Comparison of ENCODE assay signal across 1 cellular context in genomic region chr1:21647431-21648373, GRCh38.
TF ChIP-seq lines count a peak whose summit lies in the region.

No MANE protein-coding gene starts in this region.

TF ChIP-seq in GM12878, 131 proteins besides CTCF, POLR2A, EP300 and RAD21 (continued from another document):
- TF ChIP-seq, protein P1, sequence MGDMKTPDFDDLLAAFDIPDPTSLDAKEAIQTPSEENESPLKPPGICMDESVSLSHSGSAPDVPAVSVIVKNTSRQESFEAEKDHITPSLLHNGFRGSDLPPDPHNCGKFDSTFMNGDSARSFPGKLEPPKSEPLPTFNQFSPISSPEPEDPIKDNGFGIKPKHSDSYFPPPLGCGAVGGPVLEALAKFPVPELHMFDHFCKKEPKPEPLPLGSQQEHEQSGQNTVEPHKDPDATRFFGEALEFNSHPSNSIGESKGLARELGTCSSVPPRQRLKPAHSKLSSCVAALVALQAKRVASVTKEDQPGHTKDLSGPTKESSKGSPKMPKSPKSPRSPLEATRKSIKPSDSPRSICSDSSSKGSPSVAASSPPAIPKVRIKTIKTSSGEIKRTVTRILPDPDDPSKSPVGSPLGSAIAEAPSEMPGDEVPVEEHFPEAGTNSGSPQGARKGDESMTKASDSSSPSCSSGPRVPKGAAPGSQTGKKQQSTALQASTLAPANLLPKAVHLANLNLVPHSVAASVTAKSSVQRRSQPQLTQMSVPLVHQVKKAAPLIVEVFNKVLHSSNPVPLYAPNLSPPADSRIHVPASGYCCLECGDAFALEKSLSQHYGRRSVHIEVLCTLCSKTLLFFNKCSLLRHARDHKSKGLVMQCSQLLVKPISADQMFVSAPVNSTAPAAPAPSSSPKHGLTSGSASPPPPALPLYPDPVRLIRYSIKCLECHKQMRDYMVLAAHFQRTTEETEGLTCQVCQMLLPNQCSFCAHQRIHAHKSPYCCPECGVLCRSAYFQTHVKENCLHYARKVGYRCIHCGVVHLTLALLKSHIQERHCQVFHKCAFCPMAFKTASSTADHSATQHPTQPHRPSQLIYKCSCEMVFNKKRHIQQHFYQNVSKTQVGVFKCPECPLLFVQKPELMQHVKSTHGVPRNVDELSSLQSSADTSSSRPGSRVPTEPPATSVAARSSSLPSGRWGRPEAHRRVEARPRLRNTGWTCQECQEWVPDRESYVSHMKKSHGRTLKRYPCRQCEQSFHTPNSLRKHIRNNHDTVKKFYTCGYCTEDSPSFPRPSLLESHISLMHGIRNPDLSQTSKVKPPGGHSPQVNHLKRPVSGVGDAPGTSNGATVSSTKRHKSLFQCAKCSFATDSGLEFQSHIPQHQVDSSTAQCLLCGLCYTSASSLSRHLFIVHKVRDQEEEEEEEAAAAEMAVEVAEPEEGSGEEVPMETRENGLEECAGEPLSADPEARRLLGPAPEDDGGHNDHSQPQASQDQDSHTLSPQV (IDR thresholded peaks at IDR 0.05) = no peak
- TF ChIP-seq IKZF2 (IDR thresholded peaks at IDR 0.05) (no peak), NRF1 (conservative IDR thresholded peaks at IDR 0.05; ENCODE audit: low read depth, low read length) (no peak), PKNOX1 (IDR thresholded peaks at IDR 0.05) (peak; percentile 83), REST (IDR thresholded peaks at IDR 0.05; ENCODE audit: low read depth, low read length) (peak; percentile 98), TCF7 (IDR thresholded peaks at IDR 0.05; ENCODE audit: borderline replicate concordance) (no peak), MXI1 (IDR thresholded peaks at IDR 0.05; ENCODE audit: low read depth, low read length) (0 out of 2 replicates have a peak, but pooled peaks have one; percentile 22), TCF12 (IDR thresholded peaks at IDR 0.05; ENCODE audit: low read depth, low read length) (0 out of 2 replicates have a peak, but pooled peaks have one; percentile 17)
